Comparison of ENCODE assay signal across 8 cellular contexts in the genomic region with DNA sequence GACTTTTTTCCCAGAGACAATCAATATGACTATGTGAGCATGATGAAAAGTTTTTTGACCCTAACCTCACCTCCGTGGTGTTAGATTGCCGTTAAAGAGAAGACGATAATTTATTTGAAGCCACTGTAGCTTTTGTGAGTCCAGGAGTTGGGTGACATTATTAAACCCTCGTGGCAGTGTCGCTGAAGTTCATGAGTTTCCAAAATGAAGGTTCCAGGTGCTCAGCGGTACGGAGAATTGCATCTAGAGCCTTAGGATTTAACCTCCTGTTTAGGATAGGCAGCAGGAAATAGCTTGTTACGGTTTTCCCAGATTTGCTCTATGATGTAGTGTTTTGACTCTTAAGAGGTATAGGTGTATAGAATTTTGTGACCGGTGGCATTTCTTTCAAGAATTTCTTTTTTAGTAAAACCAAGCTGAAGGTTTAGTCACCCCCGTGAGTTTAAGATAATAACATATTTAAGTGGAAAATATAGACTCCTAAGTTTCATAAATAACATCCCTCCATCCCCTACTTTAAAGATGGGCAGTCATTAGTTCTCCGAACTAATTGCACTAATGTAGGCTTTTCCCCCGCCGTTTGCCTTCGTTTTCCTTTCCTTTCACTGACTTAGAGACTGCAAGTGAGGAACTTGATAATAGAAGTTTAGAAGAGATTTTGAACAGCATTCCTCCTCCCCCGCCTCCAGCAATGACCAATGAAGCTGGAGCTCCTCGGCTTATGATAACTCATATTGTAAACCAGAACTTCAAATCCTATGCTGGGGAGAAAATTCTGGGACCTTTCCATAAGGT. TPM values are rescaled to one million over a fixed set of nuclear protein-coding genes. Genes with fewer than 3 reads are reported as not detected.
A peak's percentile ranks its signal among the peaks of the same experiment; 100 is the strongest.
DNase-seq lines count a peak whose midpoint lies in the region; ATAC-seq, FAIRE-seq and TF ChIP-seq lines count a peak whose summit lies in the region.

No MANE protein-coding gene starts in this region.

- H3K36me3 ChIP-seq in heart left ventricle (peaks cover 0 to 11% (median 0%) of the 10 kb centered on the region in 9 donors), GM12878 (ENCODE audit: control insufficient read depth in 2 of 2, insufficient read depth in 2 of 2, low read length in 1 of 2) (no peaks in the 10 kb centered on the region; a peak in 1 of 4 replicates), liver (ENCODE audit: control insufficient read depth in 4 of 4, insufficient read depth in 3 of 4, low read depth in 1 of 4, low read length in 3 of 4) (no peaks in the 10 kb centered on the region), upper lobe of left lung (no peaks in the 10 kb centered on the region)

- POLR2A ChIA-PET in GM12878 (lab: Charles Lee): interaction anchor here (0.6 to 1.4 kb wide), 6 partner anchors 10 to 98 kb away, joined by 3 to 11 read pairs (median 4); partner anchors contain the start of gene TRIM59

- CTCF ChIA-PET in GM12878 (lab: Yijun Ruan, JAX): interaction anchor here (0.7 to 3.5 kb wide), 5 partner anchors 12 to 516 kb away, joined by 3 to 29 read pairs (median 3); partner anchors contain the start of gene TRIM59

- no peaks in the 10 kb centered on the region for H4K20me1 ChIP-seq in GM12878 (ENCODE audit: control insufficient read depth, insufficient read depth)

- TF ChIP-seq EP300 in GM12878 (IDR thresholded peaks at IDR 0.05; ENCODE audit: borderline replicate concordance in 1 of 2, control insufficient read depth in 1 of 2, low read depth in 2 of 2, low read length in 2 of 2) (no peak; a peak in 1 of 4 replicates), upper lobe of left lung (IDR thresholded peaks at IDR 0.05) (no peak)

- 7 to 15% (median 12%) methylated on average over 16 of the region's 16 CpGs for WGBS in heart left ventricle, 4 donors
- 2% methylated on average over 16 of the region's 16 CpGs for WGBS in GM12878 (ENCODE audit: insufficient coverage, insufficient replicate concordance, low lambda C conversion rate, missing lambda C conversion rate)
- 16% methylated on average over 16 of the region's 16 CpGs for WGBS in liver
- 10 to 14% methylated on average over 16 of the region's 16 CpGs for WGBS in upper lobe of left lung, 2 donors

- FAIRE-seq in GM12878 (lab: Jason Lieb, UNC): no peak

- in situ Hi-C loops in GM12878 (cut with MboI): no loop called here

- ATAC-seq in heart left ventricle (no peak), left cardiac atrium (no peak), GM12878 (peak; percentile 11; the same call in 2 of the 3 replicates), upper lobe of left lung (ENCODE audit: low FRiP score in 2 of 2) (no peak), GM18520 (IDR thresholded peaks at IDR 0.05; ENCODE audit: unreplicated experiment) (no peak), GM21528 (IDR thresholded peaks at IDR 0.05; ENCODE audit: low FRiP score, unreplicated experiment) (no peak)

- intact Hi-C loops in heart left ventricle (cut with DNase I) (no loop called here), left cardiac atrium (cut with DNase I) (loop anchor here in 1 of 2 donors (10.0 kb wide), 1 partner anchor 367 kb away; no protein-coding TSS in a partner anchor), GM12878 (cut with micrococcal nuclease; ENCODE audit: unreplicated experiment) (loop anchor here (5.0 kb wide), 1 partner anchor 389 kb away; no protein-coding TSS in a partner anchor)

- TSS peak; percentile 54 for BruUV-seq in GM12878 (replicated peaks; lab: Mats Ljungman, UMichigan)

- peaks cover 88% of the 10 kb centered on the region for H3K79me2 ChIP-seq in GM12878 (ENCODE audit: control insufficient read depth, insufficient read depth, low read length)

- H3K4me1 ChIP-seq in heart left ventricle (peaks cover 0 to 40% (median 17%) of the 10 kb centered on the region in 12 donors), GM12878 (ENCODE audit: control insufficient read depth, insufficient read depth, low read length) (no peaks in the 10 kb centered on the region), liver (ENCODE audit: control insufficient read depth in 4 of 4, insufficient read depth in 4 of 4, low read length in 3 of 4) (peaks cover 6 to 29% (median 13%) of the 10 kb centered on the region in 4 donors), upper lobe of left lung (peaks cover 16 to 42% (median 22%) of the 10 kb centered on the region in 4 donors)

- no peak for TF ChIP-seq POLR2A in heart left ventricle (IDR thresholded peaks at IDR 0.05)
- no peak for TF ChIP-seq POLR2A in GM12878 (IDR thresholded peaks at IDR 0.05; ENCODE audit: low read depth, low read length)
- no peak for TF ChIP-seq POLR2A in upper lobe of left lung (IDR thresholded peaks at IDR 0.05)

- DNase-seq in heart left ventricle: peak in 1 of 5 donors; percentile 35
- no peak for DNase-seq in left cardiac atrium
- peak; percentile 69 for DNase-seq in NCI-H226
- DNase-seq in GM12878 (ENCODE audit: low read depth, low spot score): no peak
- peak in 1 of 2 donors; percentile 47 for DNase-seq in upper lobe of left lung

- H3K9me3 ChIP-seq in heart left ventricle (no peaks in the 10 kb centered on the region), GM12878 (replicated peaks; ENCODE audit: control insufficient read depth, insufficient read depth, low read length) (no peaks in the 10 kb centered on the region), liver (ENCODE audit: control insufficient read depth in 4 of 4, low read length in 3 of 4) (no peaks in the 10 kb centered on the region), upper lobe of left lung (no peaks in the 10 kb centered on the region)

- SMC1A ChIA-PET in GM12878 (lab: Charles Lee; ENCODE audit: uncharacterized antibody, unreplicated experiment): interaction anchor here (1.2 to 5.0 kb wide), 5 partner anchors 8 to 48 kb away, joined by 3 to 33 read pairs (median 6); partner anchors contain the start of gene TRIM59

- H3K27me3 ChIP-seq in heart left ventricle (no peaks in the 10 kb centered on the region), GM12878 (replicated peaks in 1 of 2; ENCODE audit: control insufficient read depth in 2 of 2, insufficient read depth in 2 of 2, low read length in 1 of 2) (no peaks in the 10 kb centered on the region), liver (ENCODE audit: control insufficient read depth in 4 of 4, insufficient read depth in 4 of 4, low read length in 3 of 4) (no peaks in the 10 kb centered on the region), upper lobe of left lung (no peaks in the 10 kb centered on the region)

- H3K27ac ChIP-seq in heart left ventricle (peak overlapping the region in 9 of 12 donors; percentile 15 to 93 (median 86)), GM12878 (ENCODE audit: control insufficient read depth, insufficient read depth) (peak overlapping the region; percentile 90), liver (ENCODE audit: low read depth in 1 of 2, low read length in 2 of 2) (peak overlapping the region; percentile 68 to 85), upper lobe of left lung (peak overlapping the region; percentile 90 to 96 (median 91))

- peak overlapping the region; percentile 83 for H3K4me2 ChIP-seq in GM12878 (ENCODE audit: control insufficient read depth, insufficient read depth)

- no peak for TF ChIP-seq RAD21 in GM12878 (IDR thresholded peaks at IDR 0.05; ENCODE audit: insufficient read depth, low read depth, low read length)
- TF ChIP-seq RAD21 in liver (IDR thresholded peaks at IDR 0.05): no peak

- RAD21 ChIA-PET in GM12878 (lab: Charles Lee; ENCODE audit: unreplicated experiment): interaction anchor here (1.3 to 2.7 kb wide), 3 partner anchors 9 to 48 kb away, joined by 4 to 14 read pairs (median 4); partner anchors contain the start of gene TRIM59

- peak overlapping the region; percentile 98 for H3K9ac ChIP-seq in GM12878 (ENCODE audit: control insufficient read depth, insufficient read depth, low read length)
- H3K9ac ChIP-seq in liver (ENCODE audit: low read depth in 1 of 2, low read length in 2 of 2): peak overlapping the region; percentile 32 to 89

- no peak for TF ChIP-seq CTCF in heart left ventricle (IDR thresholded peaks at IDR 0.05)
- no peak for TF ChIP-seq CTCF in GM12878 (IDR thresholded peaks at IDR 0.05 in 2 of 3, conservative IDR thresholded peaks at IDR 0.05 in 1 of 3; ENCODE audit: control insufficient read depth in 2 of 3, extremely low read depth in 1 of 3, insufficient read depth in 1 of 3, low read depth in 3 of 3, low read length in 3 of 3)
- no peak for TF ChIP-seq CTCF in liver (IDR thresholded peaks at IDR 0.05; ENCODE audit: low read depth, low read length, missing input control)
- no peak for TF ChIP-seq CTCF in upper lobe of left lung (IDR thresholded peaks at IDR 0.05)

- H3K4me3 ChIP-seq in heart left ventricle (peak overlapping the region; percentile 47 to 90 (median 74)), GM12878 (peak overlapping the region; percentile 99), liver (ENCODE audit: low read depth in 1 of 3, low read length in 3 of 3) (peak overlapping the region; percentile 77 to 99 (median 95)), upper lobe of left lung (peak overlapping the region in 3 of 4 donors; percentile 84 to 93 (median 85))

- H2AFZ ChIP-seq in GM12878 (ENCODE audit: control insufficient read depth, low read depth, low read length): no peak overlapping the region; the same call in 1 of the 2 replicates

RNA-seq across cellular contexts. Expression of gene SMC4, which starts 2.0 kb away (rescaled TPM):
- total RNA-seq in heart left ventricle (10 to 100 TPM; 15.1 to 27.3 (median 18.4) TPM), left cardiac atrium (10 to 100 TPM; 11.1 to 19.4 TPM), GM12878 (2014; rRNA removed) (130 and 133 TPM in 2 replicates), GM12878 (2014; rRNA removed; fragmentation: Illumina TruSeq; extraction: Trizol) (224 and 231 TPM in 2 replicates), GM12878 (2021) (124 and 142 TPM in 2 replicates), liver (100 to 1,000 TPM in 1 of 2 donors, 10 to 100 TPM in 1; 17.1 to 161 TPM), upper lobe of left lung (100 to 1,000 TPM in 1 of 6 donors, 10 to 100 TPM in 5; 35.6 to 107 (median 65.5) TPM)
- polyA plus RNA-seq in heart left ventricle (10 to 100 TPM; 14.0 to 18.7 TPM), GM12878 (2011; rRNA removed) (93.3 and 214 TPM in 2 replicates), GM12878 (2014; fragmentation: Illumina TruSeq; extraction: Trizol) (250 and 324 TPM in 2 replicates), GM12878 (2014; fragmentation: Nextera tagmentation; extraction: Ambion mirVana) (100 to 1,000 TPM in 1 of 2 experiments, 10 to 100 TPM in 1; 75.6 to 127 TPM), GM12878 (2014; rRNA removed) (121 and 128 TPM in 2 replicates), GM12878 (2016; fragmentation: Nextera tagmentation; extraction: Ambion mirVana) (100 to 1,000 TPM; 278 to 288 TPM), liver (10 to 100 TPM in 1 of 2 donors, 1 to 10 TPM in 1; 6.7 to 17.0 TPM)
- 263 and 313 TPM in 2 replicates for total RNA-seq in GM12878 (2013; cell fraction: nucleolus; rRNA removed)
- polyA plus RNA-seq in GM12878 (2011; ENCODE audit: low read depth): 32.9 TPM
- 37.2 and 42.5 TPM in 2 replicates for polyA plus RNA-seq in GM12878 (2011; cell fraction: cytosol; rRNA removed)
- polyA plus RNA-seq in GM12878 (2011; cell fraction: nucleus; rRNA removed): 181 and 214 TPM in 2 replicates
- 59.4 and 74.4 TPM in 2 replicates for polyA plus RNA-seq in GM12878 (2012)
- 37.5 and 42.8 TPM in 2 replicates for polyA minus RNA-seq in GM12878 (2011; rRNA and poly(A)+ RNA removed)
- 23.5 and 30.7 TPM in 2 replicates for polyA minus RNA-seq in GM12878 (2011; cell fraction: cytosol; rRNA and poly(A)+ RNA removed)
- polyA minus RNA-seq in GM12878 (2011; cell fraction: nucleus; rRNA and poly(A)+ RNA removed): 128 and 223 TPM in 2 replicates

RNA-seq across cellular contexts. Expression of gene IFT80, which starts 2.5 kb away (rescaled TPM):
- total RNA-seq in heart left ventricle (10 to 100 TPM in 6 of 9 donors, 1 to 10 TPM in 3; 6.8 to 18.6 (median 10.6) TPM), left cardiac atrium (10 to 100 TPM; 11.6 to 13.6 TPM), GM12878 (2014; rRNA removed) (14.1 and 16.2 TPM in 2 replicates), GM12878 (2014; rRNA removed; fragmentation: Illumina TruSeq; extraction: Trizol) (20.2 and 21.5 TPM in 2 replicates), GM12878 (2021) (11.1 and 13.7 TPM in 2 replicates), liver (10 to 100 TPM; 12.9 to 15.7 TPM), upper lobe of left lung (10 to 100 TPM; 12.1 to 68.1 (median 28.4) TPM)
- polyA plus RNA-seq in heart left ventricle (1 to 10 TPM; 6.2 to 6.4 TPM), GM12878 (2011; rRNA removed) (16.2 and 29.3 TPM in 2 replicates), GM12878 (2014; fragmentation: Illumina TruSeq; extraction: Trizol) (18.4 and 27.6 TPM in 2 replicates), GM12878 (2014; fragmentation: Nextera tagmentation; extraction: Ambion mirVana) (1 to 10 TPM; 6.5 to 6.7 TPM), GM12878 (2014; rRNA removed) (14.4 and 15.4 TPM in 2 replicates), GM12878 (2016; fragmentation: Nextera tagmentation; extraction: Ambion mirVana) (10 to 100 TPM; 11.6 to 14.1 TPM), liver (1 to 10 TPM; 3.5 to 3.6 TPM)
- 57.3 and 60.6 TPM in 2 replicates for total RNA-seq in GM12878 (2013; cell fraction: nucleolus; rRNA removed)
- 7.5 TPM for polyA plus RNA-seq in GM12878 (2011; ENCODE audit: low read depth)
- polyA plus RNA-seq in GM12878 (2011; cell fraction: cytosol; rRNA removed): 4.0 and 5.1 TPM in 2 replicates
- 17.6 and 21.9 TPM in 2 replicates for polyA plus RNA-seq in GM12878 (2011; cell fraction: nucleus; rRNA removed)
- 9.9 and 11.7 TPM in 2 replicates for polyA plus RNA-seq in GM12878 (2012)
- polyA minus RNA-seq in GM12878 (2011; rRNA and poly(A)+ RNA removed): 5.8 and 9.2 TPM in 2 replicates
- 4.3 and 6.5 TPM in 2 replicates for polyA minus RNA-seq in GM12878 (2011; cell fraction: cytosol; rRNA and poly(A)+ RNA removed)
- 18.4 and 19.2 TPM in 2 replicates for polyA minus RNA-seq in GM12878 (2011; cell fraction: nucleus; rRNA and poly(A)+ RNA removed)

RNA-seq across cellular contexts. Expression of gene TRIM59, which starts 48.1 kb away (rescaled TPM):
- total RNA-seq in heart left ventricle: 1 to 10 TPM in 2 of 9 donors, under 1 TPM in 7; 0.16 to 3.1 (median 0.60) TPM
- polyA plus RNA-seq in heart left ventricle: under 1 TPM; 0.27 to 0.32 TPM
- total RNA-seq in left cardiac atrium: under 1 TPM; 0.50 to 0.76 TPM
- total RNA-seq in GM12878 (2013; cell fraction: nucleolus; rRNA removed): 46.0 and 53.4 TPM in 2 replicates
- total RNA-seq in GM12878 (2014; rRNA removed): 33.5 and 41.5 TPM in 2 replicates
- total RNA-seq in GM12878 (2014; rRNA removed; fragmentation: Illumina TruSeq; extraction: Trizol): 38.6 and 40.2 TPM in 2 replicates
- 27.2 and 29.6 TPM in 2 replicates for total RNA-seq in GM12878 (2021)
- polyA plus RNA-seq in GM12878 (2011; ENCODE audit: low read depth): 10.4 TPM
- polyA plus RNA-seq in GM12878 (2011; rRNA removed): 33.1 and 43.6 TPM in 2 replicates
- polyA plus RNA-seq in GM12878 (2011; cell fraction: cytosol; rRNA removed): 12.3 and 16.9 TPM in 2 replicates
- 10.6 and 11.0 TPM in 2 replicates for polyA plus RNA-seq in GM12878 (2011; cell fraction: nucleus; rRNA removed)
- polyA plus RNA-seq in GM12878 (2012): 11.5 and 12.6 TPM in 2 replicates
- 29.5 and 36.4 TPM in 2 replicates for polyA plus RNA-seq in GM12878 (2014; fragmentation: Illumina TruSeq; extraction: Trizol)
- 100 to 1,000 TPM in 1 of 2 experiments, 10 to 100 TPM in 1; 28.9 to 105 TPM for polyA plus RNA-seq in GM12878 (2014; fragmentation: Nextera tagmentation; extraction: Ambion mirVana)
- 13.0 and 14.4 TPM in 2 replicates for polyA plus RNA-seq in GM12878 (2014; rRNA removed)
- 10 to 100 TPM; 57.0 to 57.8 TPM for polyA plus RNA-seq in GM12878 (2016; fragmentation: Nextera tagmentation; extraction: Ambion mirVana)
- 24.6 and 29.3 TPM in 2 replicates for polyA minus RNA-seq in GM12878 (2011; rRNA and poly(A)+ RNA removed)
- 14.7 and 21.5 TPM in 2 replicates for polyA minus RNA-seq in GM12878 (2011; cell fraction: cytosol; rRNA and poly(A)+ RNA removed)
- polyA minus RNA-seq in GM12878 (2011; cell fraction: nucleus; rRNA and poly(A)+ RNA removed): 13.4 and 22.3 TPM in 2 replicates
- 10 to 100 TPM in 1 of 2 donors, under 1 TPM in 1; 0.84 to 33.3 TPM for total RNA-seq in liver
- under 1 TPM; 0.18 to 0.90 TPM for polyA plus RNA-seq in liver
- 1 to 10 TPM; 1.6 to 7.1 (median 3.5) TPM for total RNA-seq in upper lobe of left lung
